15 cellular contexts compared by ENCODE assay signal in the genomic region with DNA sequence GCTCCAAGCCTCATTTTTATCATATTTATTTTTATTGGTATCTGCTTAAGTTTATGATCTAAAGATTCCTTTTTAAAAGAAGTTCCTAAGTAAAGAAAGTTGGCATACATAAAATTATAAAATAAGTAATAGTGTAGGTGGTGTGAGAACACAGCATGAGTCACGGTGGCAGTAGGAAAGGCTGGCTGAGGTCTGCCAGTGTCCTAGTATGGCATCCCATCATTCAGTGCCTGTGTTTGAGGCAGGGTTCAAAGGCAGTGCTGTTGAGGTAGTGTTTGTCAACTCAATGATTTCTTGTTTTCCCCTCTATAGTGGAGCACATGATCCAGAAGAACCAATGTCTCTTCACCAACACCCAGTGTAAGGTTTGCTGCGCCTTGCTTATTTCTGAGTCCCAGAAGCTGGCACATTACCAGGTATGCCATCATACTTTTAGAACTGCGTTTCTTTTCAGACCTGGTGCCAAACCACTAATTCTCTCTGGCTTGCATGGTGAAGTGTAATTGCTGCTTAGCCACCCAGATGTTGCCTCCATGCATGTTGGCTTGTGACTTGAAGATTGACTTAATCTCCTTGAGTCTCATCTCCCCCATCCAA. TPM values are rescaled to one million over a fixed set of nuclear protein-coding genes. Genes with fewer than 3 reads are reported as not detected.
DNase-seq lines count a peak whose midpoint lies in the region; ATAC-seq lines count a peak whose summit lies in the region.
"Had no signal": no experiment of that assay in that cellular context is flagged by ENCODE, and none has a peak within 500 bp of the region (broad histone marks: within the 10 kb centered on the region; RNA-seq: fewer than 3 reads in every experiment).

No MANE protein-coding gene starts in this region.

- H3K36me3 Mint-ChIP-seq in activated T-cell treated with anti-CD3 and anti-CD28 coated beads, Interleukin-2, amount 50 U/mL, for 72 hours (ENCODE audit: insufficient read depth in 2 of 2): peaks cover 0 to 13% of the 10 kb centered on the region in 2 donors
- peaks cover 24% of the 10 kb centered on the region for H3K36me3 Mint-ChIP-seq in activated T-cell treated with anti-CD3 and anti-CD28 coated beads, Interleukin-2, amount 50 U/mL, for 4 hours (ENCODE audit: insufficient read depth)

- DNase-seq in activated T-cell treated with anti-CD3 and anti-CD28 coated beads, Interleukin-2, amount 50 U/mL, for 72 hours: no peak
- no peak for DNase-seq in activated T-cell treated with anti-CD3 and anti-CD28 coated beads, Interleukin-2, amount 50 U/mL, for 4 hours
- peak; percentile 91 for DNase-seq in astrocyte of the hippocampus (ENCODE audit: low read depth, low spot score)
- peak in 26 of 42 donors; percentile 2 to 68 (median 34) for DNase-seq in head of caudate nucleus
- no peak for DNase-seq in NOMO-1 treated with dmso at 0.1 percent for 144 hours (lab: John Stamatoyannopoulos, UW; ENCODE audit: unreplicated experiment)
- no peak for DNase-seq in LoVo (ENCODE audit: low spot score)
- no peak for DNase-seq in NCI-H2171 (lab: John Stamatoyannopoulos, UW)
- DNase-seq: cortex of kidney, glutamatergic neuron, H9, left cardiac atrium, NCI-H524 treated with DMSO at 0.1 percent for 48 hours, upper lobe of left lung had no signal

- peaks cover 7% of the 10 kb centered on the region for H3K4me1 Mint-ChIP-seq in activated T-cell treated with anti-CD3 and anti-CD28 coated beads, Interleukin-2, amount 50 U/mL, for 72 hours (ENCODE audit: low read depth)
- H3K4me1 Mint-ChIP-seq in activated T-cell treated with anti-CD3 and anti-CD28 coated beads, Interleukin-2, amount 50 U/mL, for 4 hours (ENCODE audit: low read depth): peaks cover 9% of the 10 kb centered on the region
- H3K4me1 Mint-ChIP-seq: activated naive CD4-positive, alpha-beta T cell treated with anti-CD3 and anti-CD28 coated beads, Interleukin-2, amount 50 U/mL, for 24 hours had no signal

- no peaks in the 10 kb centered on the region for H3K27me3 Mint-ChIP-seq in activated T-cell treated with anti-CD3 and anti-CD28 coated beads, Interleukin-2, amount 50 U/mL, for 72 hours (ENCODE audit: low read depth)
- no peaks in the 10 kb centered on the region for H3K27me3 Mint-ChIP-seq in activated T-cell treated with anti-CD3 and anti-CD28 coated beads, Interleukin-2, amount 50 U/mL, for 4 hours (ENCODE audit: low read depth)
- H3K27me3 Mint-ChIP-seq: activated naive CD4-positive, alpha-beta T cell treated with anti-CD3 and anti-CD28 coated beads, Interleukin-2, amount 50 U/mL, for 24 hours had no signal

- H3K9me3 Mint-ChIP-seq in activated T-cell treated with anti-CD3 and anti-CD28 coated beads, Interleukin-2, amount 50 U/mL, for 72 hours: no peaks in the 10 kb centered on the region
- no peaks in the 10 kb centered on the region for H3K9me3 Mint-ChIP-seq in activated T-cell treated with anti-CD3 and anti-CD28 coated beads, Interleukin-2, amount 50 U/mL, for 4 hours
- H3K9me3 Mint-ChIP-seq: activated naive CD4-positive, alpha-beta T cell treated with anti-CD3 and anti-CD28 coated beads, Interleukin-2, amount 50 U/mL, for 24 hours; H9 had no signal

- peak overlapping the region; percentile 23 for H3K27ac Mint-ChIP-seq in activated T-cell treated with anti-CD3 and anti-CD28 coated beads, Interleukin-2, amount 50 U/mL, for 72 hours
- H3K27ac Mint-ChIP-seq: activated naive CD4-positive, alpha-beta T cell treated with anti-CD3 and anti-CD28 coated beads, Interleukin-2, amount 50 U/mL, for 24 hours had no signal

- no peak for ATAC-seq in activated T-cell treated with anti-CD3 and anti-CD28 coated beads, Interleukin-2, amount 50 U/mL, for 72 hours (replicated peaks in 1 of 2)
- ATAC-seq in activated T-cell treated with anti-CD3 and anti-CD28 coated beads, Interleukin-2, amount 50 U/mL, for 4 hours: no peak
- ATAC-seq in GM21619 (IDR thresholded peaks at IDR 0.05; ENCODE audit: unreplicated experiment): no peak

- intact Hi-C loops in head of caudate nucleus (cut with DNase I): no loop called here

- H3K4me3 Mint-ChIP-seq in activated T-cell treated with anti-CD3 and anti-CD28 coated beads, Interleukin-2, amount 50 U/mL, for 72 hours: no peak overlapping the region
- H3K4me3 Mint-ChIP-seq in activated T-cell treated with anti-CD3 and anti-CD28 coated beads, Interleukin-2, amount 50 U/mL, for 4 hours: no peak overlapping the region
- H3K4me3 Mint-ChIP-seq: activated naive CD4-positive, alpha-beta T cell treated with anti-CD3 and anti-CD28 coated beads, Interleukin-2, amount 50 U/mL, for 24 hours; H9 had no signal

RNA-seq across cellular contexts. Expression of gene ZNF346, which starts 18.4 kb away (rescaled TPM):
- total RNA-seq in activated T-cell treated with anti-CD3 and anti-CD28 coated beads, Interleukin-2, amount 50 U/mL, for 72 hours: 10 to 100 TPM; 19.6 to 20.8 TPM
- 10 to 100 TPM; 18.7 to 21.7 (median 21.3) TPM for total RNA-seq in activated T-cell treated with anti-CD3 and anti-CD28 coated beads, Interleukin-2, amount 50 U/mL, for 4 hours

RNA-seq across cellular contexts. Expression of gene UIMC1, which starts 34.3 kb away (rescaled TPM):
- total RNA-seq in activated T-cell treated with anti-CD3 and anti-CD28 coated beads, Interleukin-2, amount 50 U/mL, for 72 hours: 10 to 100 TPM; 62.8 to 76.5 TPM
- 10 to 100 TPM; 51.7 to 64.2 (median 57.1) TPM for total RNA-seq in activated T-cell treated with anti-CD3 and anti-CD28 coated beads, Interleukin-2, amount 50 U/mL, for 4 hours

RNA-seq across cellular contexts. Expression of gene FGFR4, which starts 45.8 kb away (rescaled TPM):
- 1 to 10 TPM in 1 of 2 donors, under 1 TPM in 1; 0.62 to 1.1 TPM for total RNA-seq in activated T-cell treated with anti-CD3 and anti-CD28 coated beads, Interleukin-2, amount 50 U/mL, for 72 hours
- 1 to 10 TPM in 2 of 3 donors, under 1 TPM in 1; 0.98 to 3.5 (median 2.7) TPM for total RNA-seq in activated T-cell treated with anti-CD3 and anti-CD28 coated beads, Interleukin-2, amount 50 U/mL, for 4 hours

Comparison
In these comparisons a context has a peak if more than half of its experiments do, and no peak if none do; other contexts are left out.
1. DNase-seq: peak in astrocyte of the hippocampus (single experiment) and head of caudate nucleus (26 of 42); none in activated T-cell treated with anti-CD3 and anti-CD28 coated beads, Interleukin-2, amount 50 U/mL, for 72 hours (0 of 2), activated T-cell treated with anti-CD3 and anti-CD28 coated beads, Interleukin-2, amount 50 U/mL, for 4 hours (single experiment), NOMO-1 treated with dmso at 0.1 percent for 144 hours (single experiment), LoVo (single experiment) and NCI-H2171 (single experiment).